22 cellular contexts compared by ENCODE assay signal in the genomic region with DNA sequence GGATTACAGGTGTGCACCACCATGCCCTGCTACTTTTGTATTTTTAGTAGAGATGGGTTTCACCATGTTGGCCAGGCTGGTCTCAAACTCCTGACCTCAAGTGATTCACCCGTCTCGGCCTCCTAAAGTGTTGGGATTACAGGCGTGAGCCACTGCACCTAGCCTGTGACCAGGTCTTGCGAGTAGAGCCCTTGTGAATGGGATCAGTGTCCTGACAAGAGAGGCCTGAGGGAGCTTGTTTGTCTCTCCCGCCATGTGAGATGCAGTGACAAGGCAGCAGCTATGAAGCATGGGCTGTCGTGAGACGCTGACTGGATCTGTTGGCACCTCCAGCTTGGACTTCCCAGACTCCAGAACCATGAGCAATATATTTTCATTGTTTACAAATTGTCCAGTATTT.
DNase-seq lines count a peak whose midpoint lies in the region; ATAC-seq and TF ChIP-seq lines count a peak whose summit lies in the region.
"Had no signal": no experiment of that assay in that cellular context is flagged by ENCODE, and none has a peak within 500 bp of the region (broad histone marks: within the 10 kb centered on the region; RNA-seq: fewer than 3 reads in every experiment).

No MANE protein-coding gene starts in this region.

- H3K4me3 Mint-ChIP-seq in activated CD8-positive, alpha-beta memory T cell treated with anti-CD3 and anti-CD28 coated beads, Interleukin-2, amount 10 ng/mL, durations not matched to agents 7 days and 5 days: no peak overlapping the region

- peak overlapping the region in 1 of 2 donors; percentile 31 for H3K9ac ChIP-seq in colonic mucosa (ENCODE audit: low read depth in 2 of 2, low read length in 2 of 2)

- peaks cover 11% of the 10 kb centered on the region for H3K4me1 ChIP-seq in colonic mucosa

- H3K4me3 ChIP-seq in colonic mucosa (no peak overlapping the region), lower leg skin (ENCODE audit: low read depth, poor library complexity, severe bottlenecking) (no peak overlapping the region)
- H3K4me3 ChIP-seq: A549, K562, MG63, PC-9 had no signal

- no peaks in the 10 kb centered on the region for H3K27me3 Mint-ChIP-seq in activated CD8-positive, alpha-beta memory T cell treated with anti-CD3 and anti-CD28 coated beads, Interleukin-2, amount 10 ng/mL, durations not matched to agents 7 days and 5 days

- intact Hi-C loops in colonic mucosa (cut with DNase I) (no loop called here), lower leg skin (cut with DNase I; ENCODE audit: low total_unique reads) (no loop called here)

- no peaks in the 10 kb centered on the region for H3K9me3 ChIP-seq in colonic mucosa
- H3K9me3 ChIP-seq: A549, BE2C had no signal

- peak; percentile 43 for DNase-seq in activated CD8-positive, alpha-beta memory T cell treated with anti-CD3 and anti-CD28 coated beads, Interleukin-2, amount 50 U/mL, for 48 hours
- DNase-seq in activated CD8-positive, alpha-beta memory T cell treated with anti-CD3 and anti-CD28 coated beads, Interleukin-2, amount 10 ng/mL, durations not matched to agents 7 days and 5 days: no peak
- DNase-seq in colonic mucosa: peak; percentile 17
- DNase-seq in lower leg skin (ENCODE audit: low spot score in 2 of 2): peak; percentile 12 to 75
- DNase-seq in stimulated activated CD8-positive, alpha-beta memory T cell treated with anti-CD3 and anti-CD28 coated beads, Interleukin-4, amount 100 ng/mL, for 48 hours: peak; percentile 16
- DNase-seq in anterior cingulate cortex (lab: John Stamatoyannopoulos, UW): no peak
- no peak for DNase-seq in T-helper 1 cell
- DNase-seq: BE2C, DMS79, MG63, NCI-H1417 treated with DMSO at 0.1 percent for 48 hours, NCI-H187, NCI-H510A, NCI-H748 treated with DMSO at 0.1 percent for 48 hours, PC-9, RPMI8226, SIG-M5 had no signal

- H3K36me3 ChIP-seq in colonic mucosa: no peaks in the 10 kb centered on the region
- H3K36me3 ChIP-seq: BE2C, MG63 had no signal

- CTCF ChIA-PET in activated CD8-positive, alpha-beta memory T cell treated with anti-CD3 and anti-CD28 coated beads, Interleukin-2, amount 10 ng/mL, durations not matched to agents 7 days and 5 days (lab: Charles Lee): no interaction called here

- TF ChIP-seq CTCF in colonic mucosa (IDR thresholded peaks at IDR 0.05) (no peak), lower leg skin (IDR thresholded peaks at IDR 0.05) (no peak)

- H3K4me1 Mint-ChIP-seq in activated CD8-positive, alpha-beta memory T cell treated with anti-CD3 and anti-CD28 coated beads, Interleukin-2, amount 10 ng/mL, durations not matched to agents 7 days and 5 days: peaks cover 7% of the 10 kb centered on the region

- no peaks in the 10 kb centered on the region for H3K36me3 Mint-ChIP-seq in activated CD8-positive, alpha-beta memory T cell treated with anti-CD3 and anti-CD28 coated beads, Interleukin-2, amount 10 ng/mL, durations not matched to agents 7 days and 5 days

- H3K27me3 ChIP-seq in colonic mucosa: no peaks in the 10 kb centered on the region
- H3K27me3 ChIP-seq: BE2C, MG63 had no signal

- H3K9me3 Mint-ChIP-seq in activated CD8-positive, alpha-beta memory T cell treated with anti-CD3 and anti-CD28 coated beads, Interleukin-2, amount 10 ng/mL, durations not matched to agents 7 days and 5 days (ENCODE audit: low read depth): no peaks in the 10 kb centered on the region

- no peak overlapping the region for H3K27ac ChIP-seq in colonic mucosa
- H3K27ac ChIP-seq: A549, HL-60, PC-9 had no signal

- ATAC-seq in activated CD8-positive, alpha-beta memory T cell treated with anti-CD3 and anti-CD28 coated beads, Interleukin-2, amount 10 ng/mL, durations not matched to agents 7 days and 5 days: no peak
- ATAC-seq: A549, HCT116, HepG2, K562 had no signal

- TF ChIP-seq POLR2A in lower leg skin (IDR thresholded peaks at IDR 0.05): no peak

- H3K27ac Mint-ChIP-seq in activated CD8-positive, alpha-beta memory T cell treated with anti-CD3 and anti-CD28 coated beads, Interleukin-2, amount 10 ng/mL, durations not matched to agents 7 days and 5 days: no peak overlapping the region

- WGBS in lower leg skin, 2 donors: 78 to 95% methylated on average over 7 of the region's 7 CpGs

Comparison
In these comparisons a context has a peak if more than half of its experiments do, and no peak if none do; other contexts are left out.
1. DNase-seq: peak in activated CD8-positive, alpha-beta memory T cell treated with anti-CD3 and anti-CD28 coated beads, Interleukin-2, amount 50 U/mL, for 48 hours (single experiment), colonic mucosa (single experiment), lower leg skin (2 of 2) and stimulated activated CD8-positive, alpha-beta memory T cell treated with anti-CD3 and anti-CD28 coated beads, Interleukin-4, amount 100 ng/mL, for 48 hours (single experiment); none in activated CD8-positive, alpha-beta memory T cell treated with anti-CD3 and anti-CD28 coated beads, Interleukin-2, amount 10 ng/mL, durations not matched to agents 7 days and 5 days (single experiment), anterior cingulate cortex (0 of 58) and T-helper 1 cell (0 of 5).